Comparison of ENCODE assay signal across 22 cellular contexts in genomic region chr11:28794405-28794804, GRCh38.
"Had no signal": no experiment of that assay in that cellular context is flagged by ENCODE, and none has a peak within 500 bp of the region (broad histone marks: within the 10 kb centered on the region; RNA-seq: fewer than 3 reads in every experiment).

No MANE protein-coding gene starts in this region.

- ATAC-seq: activated CD4-positive, alpha-beta T cell treated with anti-CD3 and anti-CD28 coated beads for 36 hours; activated CD4-positive, CD25-positive, alpha-beta regulatory T cell treated with anti-CD3 and anti-CD28 coated beads, Interleukin-2, amount 50 U/mL, for 24 hours; activated CD8-positive, alpha-beta T cell treated with anti-CD3 and anti-CD28 coated beads, Interleukin-2, amount 10 ng/mL, durations not matched to agents 7 days and 5 days; activated naive CD4-positive, alpha-beta T cell treated with anti-CD3 and anti-CD28 coated beads, Interleukin-2, amount 50 U/mL, for 72 hours had no signal

- DNase-seq: activated CD4-positive, alpha-beta T cell treated with anti-CD3 and anti-CD28 coated beads for 36 hours; activated CD4-positive, alpha-beta T cell treated with anti-CD3 and anti-CD28 coated beads, Interleukin-2, amount 10 ng/mL, durations not matched to agents 7 days and 5 days; activated CD4-positive, alpha-beta T cell treated with anti-CD3 and anti-CD28 coated beads, Interleukin-2, amount 50 U/mL, for 48 hours; activated CD8-positive, alpha-beta T cell treated with anti-CD3 and anti-CD28 coated beads, Interleukin-2, amount 10 ng/mL, durations not matched to agents 7 days and 5 days; activated gamma-delta T cell; activated naive CD4-positive, alpha-beta T cell treated with Interleukin-2 at 50 U/mL for 16 hours; activated T-cell treated with anti-CD3 and anti-CD28 coated beads, Interleukin-2, amount 50 U/mL, for 24 hours; anterior cingulate cortex; NCI-H1105; NCI-H1417 treated with DMSO at 0.1 percent for 48 hours; NCI-H1930; NCI-H2081 treated with DMSO at 0.1 percent for 48 hours; NCI-H345; NCI-H524 treated with DMSO at 0.1 percent for 48 hours; Peyer's patch; RPMI8226; SHP77 treated with DMSO at 0.1 percent for 48 hours; SK-N-SH had no signal

- H3K9ac ChIP-seq: SK-N-SH had no signal

- H3K27ac ChIP-seq: cardiac muscle cell, Peyer's patch, SJSA1 had no signal

- H3K4me1 ChIP-seq: Peyer's patch, SJSA1 had no signal

- H3K36me3 ChIP-seq: cardiac muscle cell, Peyer's patch, SJSA1 had no signal

- H3K4me2 ChIP-seq: SK-N-SH had no signal

- H3K4me3 ChIP-seq: cardiac muscle cell, Peyer's patch, SJSA1 had no signal

- H3K27me3 ChIP-seq: cardiac muscle cell, Peyer's patch, SJSA1 had no signal

- H3K9me3 ChIP-seq: Peyer's patch, SJSA1 had no signal
